ENCODE assay signal across 26 cellular contexts in genomic region chr16:4910828-4911227, GRCh38. TPM values are rescaled to one million over a fixed set of nuclear protein-coding genes. Genes with fewer than 3 reads are reported as not detected.
"Had no signal": no experiment of that assay in that cellular context is flagged by ENCODE, and none has a peak within 500 bp of the region (broad histone marks: within the 10 kb centered on the region; RNA-seq: fewer than 3 reads in every experiment).

No MANE protein-coding gene starts in this region.

- H3K27me3 ChIP-seq: stomach, suprapubic skin, testis, thyroid gland, tibial nerve, transverse colon, upper lobe of left lung, upper lobe of right lung, uterus had no signal

- DNase-seq: stimulated activated CD4-positive, alpha-beta T cell treated with anti-CD3 and anti-CD28 coated beads, Interleukin-2, amount 100 ng/mL, for 48 hours; stimulated activated CD4-positive, alpha-beta T cell treated with anti-CD3 and anti-CD28 coated beads, Interleukin-4, amount 100 ng/mL, for 1 hour; stimulated activated CD4-positive, alpha-beta T cell treated with anti-CD3 and anti-CD28 coated beads, Interleukin-4, amount 100 ng/mL, for 24 hours; stimulated activated CD4-positive, alpha-beta T cell treated with anti-CD3 and anti-CD28 coated beads, Interleukin-4, amount 100 ng/mL, for 4 hours; stimulated activated CD8-positive, alpha-beta memory T cell treated with anti-CD3 and anti-CD28 coated beads, Interleukin-4, amount 100 ng/mL, for 48 hours; stimulated activated naive B cell treated with anti-CD40 and anti-IgM and Interleukin-4, amounts not matched to agents 10 μg/mL and 1 μg/mL and 100 μg/mL, for 72 hours; stimulated activated naive CD4-positive, alpha-beta T cell; stimulated activated naive CD4-positive, alpha-beta T cell treated with Interleukin-2 at 50 U/mL for 16 hours; stimulated activated naive CD8-positive, alpha-beta T cell treated with anti-CD3 and anti-CD28 coated beads, Interleukin-15, amount 100 ng/mL, for 72 hours; stimulated activated naive CD8-positive, alpha-beta T cell treated with anti-CD3 and anti-CD28 coated beads, Interleukin-15, Interleukin-2, amounts not matched to agents 100 U/mL and 50 U/mL, for 24 hours; stomach; substantia nigra; testis; thyroid gland; tibial artery; transverse colon; trophoblast cell; upper lobe of left lung; upper lobe of right lung; uterus had no signal

- H3K9me3 ChIP-seq: stomach, suprapubic skin, testis, thoracic aorta, thyroid gland, tibial artery, tibial nerve, transverse colon, upper lobe of left lung, upper lobe of right lung, uterus had no signal

- H3K27ac ChIP-seq: stomach, suprapubic skin, testis, thoracic aorta, thyroid gland, tibial artery, transverse colon, upper lobe of left lung, uterus had no signal

- ATAC-seq: stimulated activated effector memory CD8-positive, alpha-beta T cell treated with anti-CD3 and anti-CD28 coated beads, Interleukin-12 subunit alpha, Interleukin-12 subunit beta, amount 100 ng/mL, for 72 hours; stimulated activated memory B cell treated with anti-CD40 and anti-IgM and Interleukin-4, amounts not matched to agents 10 μg/mL and 1 μg/mL and 100 μg/mL, for 72 hours; stimulated activated naive B cell treated with anti-CD40 and anti-IgM and Interleukin-4, amounts not matched to agents 10 μg/mL and 1 μg/mL and 100 μg/mL, for 72 hours; stimulated activated naive CD8-positive, alpha-beta T cell treated with anti-CD3 and anti-CD28 coated beads, Interleukin-15, amount 100 ng/mL, for 72 hours; stimulated activated naive CD8-positive, alpha-beta T cell treated with anti-CD3 and anti-CD28 coated beads, Interleukin-15, Interleukin-2, amounts not matched to agents 100 U/mL and 50 U/mL, for 24 hours; upper lobe of right lung had no signal

- H3K4me3 ChIP-seq: stomach, suprapubic skin, testis, thoracic aorta, thyroid gland, tibial artery, tibial nerve, transverse colon, upper lobe of left lung, upper lobe of right lung, uterus had no signal

- H3K4me1 ChIP-seq: testis, tibial artery, transverse colon, upper lobe of right lung, uterus had no signal

- H3K36me3 ChIP-seq: stomach, thoracic aorta, thyroid gland, tibial nerve, transverse colon, upper lobe of right lung, uterus had no signal

RNA-seq across cellular contexts. Expression of gene SEC14L5, which starts 47.3 kb away (rescaled TPM):
- total RNA-seq: ureter had no signal
